In the genomic region with DNA sequence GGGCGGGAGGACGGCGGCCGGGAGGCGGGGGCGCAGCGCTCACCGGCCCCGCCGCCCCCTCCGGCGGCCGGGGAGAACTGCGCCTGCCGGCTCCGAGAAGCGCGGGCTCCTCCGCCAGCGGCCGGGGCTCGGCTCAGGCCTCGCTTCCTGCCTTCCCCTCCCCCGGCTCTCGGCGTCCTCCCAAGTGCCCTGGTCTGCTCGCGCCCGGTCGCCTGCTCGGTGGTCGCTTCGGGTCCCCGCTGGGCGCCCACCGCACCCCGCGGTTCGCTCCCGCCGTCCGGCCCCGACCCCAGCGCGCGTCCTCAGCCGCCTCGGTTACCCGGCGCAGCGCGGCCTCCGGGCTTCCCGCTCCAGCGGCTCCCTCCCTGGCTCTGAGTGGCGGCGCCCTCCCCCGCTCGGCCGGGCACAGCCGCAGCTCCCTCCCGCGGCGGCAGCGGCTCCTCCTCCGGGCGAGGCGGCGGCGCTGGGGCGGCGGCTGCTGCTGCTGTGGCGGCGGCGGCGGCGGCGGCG, we compare ENCODE assay signal across 9 cellular contexts. TPM values are rescaled to one million over a fixed set of nuclear protein-coding genes. Genes with fewer than 3 reads are reported as not detected.
DNase-seq lines count a peak whose midpoint lies in the region; ATAC-seq and TF ChIP-seq lines count a peak whose summit lies in the region.
"Had no signal": no experiment of that assay in that cellular context is flagged by ENCODE, and none has a peak within 500 bp of the region (broad histone marks: within the 10 kb centered on the region; RNA-seq: fewer than 3 reads in every experiment).

No MANE protein-coding gene starts in this region.

- H3K79me2 ChIP-seq in fibroblast of lung (ENCODE audit: control insufficient read depth, insufficient read depth, low read length) (peaks cover 33% of the 10 kb centered on the region), neural cell (replicated peaks; ENCODE audit: insufficient read depth, low read length) (peaks cover 29% of the 10 kb centered on the region)

- H2AFZ ChIP-seq in fibroblast of lung (ENCODE audit: low read length) (no peak overlapping the region), neural cell (ENCODE audit: low read depth, low read length) (no peak overlapping the region)

- TF ChIP-seq RAD21 in neural cell (conservative IDR thresholded peaks at IDR 0.05): peak; percentile 20

- no peaks in the 10 kb centered on the region for H3F3A ChIP-seq in neural cell (ENCODE audit: insufficient read depth, low read length, poor library complexity, severe bottlenecking)

- TF ChIP-seq EP300 in neural cell (conservative IDR thresholded peaks at IDR 0.05; ENCODE audit: poor library complexity, severe bottlenecking): peak; percentile 19

- H3K4me2 ChIP-seq in fibroblast of lung (ENCODE audit: extremely low read depth, insufficient read depth, low read length): no peak overlapping the region
- no peak overlapping the region for H3K4me2 ChIP-seq in neural cell (ENCODE audit: low read length)

- peak; percentile 31 for ATAC-seq in HG02981 (IDR thresholded peaks at IDR 0.05; ENCODE audit: unreplicated experiment)
- ATAC-seq in upper lobe of right lung: peak; percentile 65

- intact Hi-C loops in upper lobe of right lung (cut with DNase I): loop anchor here (5.0 kb wide), 1 partner anchor 103 kb away; the partner anchor contains the start of gene SLC25A39

- TF ChIP-seq CTCF in GM13976 (IDR thresholded peaks at IDR 0.05; ENCODE audit: borderline replicate concordance, control extremely low read depth, extremely low read depth, insufficient read depth, missing control alignments): peak; percentile 30
- peak in 1 of 2 donors; percentile 33 for TF ChIP-seq CTCF in fibroblast of lung (conservative IDR thresholded peaks at IDR 0.05 in 1 of 2, IDR thresholded peaks at IDR 0.05 in 1 of 2; ENCODE audit: low read depth in 1 of 2, low read length in 2 of 2)
- peak; percentile 61 for TF ChIP-seq CTCF in neural cell (IDR thresholded peaks at IDR 0.05; ENCODE audit: poor library complexity, severe bottlenecking)
- peak; percentile 44 for TF ChIP-seq CTCF in upper lobe of right lung (IDR thresholded peaks at IDR 0.05)

- peak overlapping the region; percentile 88 for H3K9ac ChIP-seq in fibroblast of lung (ENCODE audit: insufficient read depth, low read length)
- H3K9ac ChIP-seq in neural cell (ENCODE audit: low read length): peak overlapping the region; percentile 99

- H3K36me3 ChIP-seq in fibroblast of lung (ENCODE audit: control insufficient read depth, insufficient read depth, low read length) (peaks cover 19% of the 10 kb centered on the region), neural cell (ENCODE audit: insufficient read depth, low read length) (peaks cover 19% of the 10 kb centered on the region), upper lobe of right lung (peaks cover 30% of the 10 kb centered on the region)

- DNase-seq in AG08395 (ENCODE audit: low spot score) (peak; percentile 73), GM13976 (ENCODE audit: low spot score) (peak; percentile 83), NOMO-1 treated with dmso at 0.1 percent for 144 hours (lab: John Stamatoyannopoulos, UW; ENCODE audit: unreplicated experiment) (peak; percentile 39), activated T-cell treated with anti-CD3 and anti-CD28 coated beads for 48 hours (ENCODE audit: low read depth) (peak; percentile 74), fibroblast of lung (ENCODE audit: low read depth in 2 of 2) (peak; percentile 58 to 67), upper lobe of right lung (peak; percentile 88)

- in situ Hi-C loops in GM13976 (cut with MboI; ENCODE audit: low sequenced_read_pairs, unreplicated experiment): loop anchor here (25.0 kb wide), 1 partner anchor 293 kb away; the partner anchor contains the start of gene GPATCH8

- H3K27ac ChIP-seq in fibroblast of lung (ENCODE audit: insufficient read depth, low read length): peak overlapping the region; percentile 83
- peak overlapping the region; percentile 73 for H3K27ac ChIP-seq in neural cell (ENCODE audit: low read length)
- H3K27ac ChIP-seq in upper lobe of right lung: peak overlapping the region; percentile 97

- H3K4me3 ChIP-seq in fibroblast of lung (replicated peaks in 1 of 4; ENCODE audit: control extremely low read depth in 1 of 4, insufficient read depth in 1 of 4, low read depth in 3 of 4, low read length in 4 of 4) (peak overlapping the region in 2 of 4 experiments; percentile 65 to 92), neural cell (ENCODE audit: low read length) (peak overlapping the region; percentile 97), upper lobe of right lung (peak overlapping the region; percentile 98)

- H4K20me1 ChIP-seq in fibroblast of lung (ENCODE audit: control insufficient read depth, extremely low read depth, insufficient read depth, low read length) (no peaks in the 10 kb centered on the region), neural cell (ENCODE audit: insufficient read depth) (peaks cover 24% of the 10 kb centered on the region)

- H3K9me3 ChIP-seq in fibroblast of lung (ENCODE audit: control insufficient read depth, insufficient read depth, low read depth, low read length) (no peaks in the 10 kb centered on the region), neural cell (ENCODE audit: low read length) (no peaks in the 10 kb centered on the region), upper lobe of right lung (no peaks in the 10 kb centered on the region)

- H3K4me1 ChIP-seq in fibroblast of lung (ENCODE audit: control insufficient read depth, extremely low read depth, insufficient read depth, low read length): peaks cover 20% of the 10 kb centered on the region
- H3K4me1 ChIP-seq in upper lobe of right lung: peaks cover 30% of the 10 kb centered on the region

- H3K27me3 ChIP-seq in fibroblast of lung (ENCODE audit: control insufficient read depth, insufficient read depth, low read length) (no peaks in the 10 kb centered on the region), neural cell (ENCODE audit: insufficient read depth, low read depth, low read length) (no peaks in the 10 kb centered on the region), upper lobe of right lung (no peaks in the 10 kb centered on the region)

- no peaks in the 10 kb centered on the region for H3K9me2 ChIP-seq in neural cell (ENCODE audit: insufficient read depth, low read length)

TF ChIP-seq in neural cell, 6 proteins besides CTCF, POLR2A, EP300 and RAD21 (continues in another document):
- TF ChIP-seq SMC3 (conservative IDR thresholded peaks at IDR 0.05; ENCODE audit: poor library complexity): peak; percentile 29
- TF ChIP-seq TAF1 (IDR thresholded peaks at IDR 0.05; ENCODE audit: low read depth): no peak
- TF ChIP-seq MXI1 (conservative IDR thresholded peaks at IDR 0.05; ENCODE audit: poor library complexity, severe bottlenecking): peak; percentile 46
- TF ChIP-seq EZH2 (IDR thresholded peaks at IDR 0.05; ENCODE audit: borderline replicate concordance, insufficient read depth, low read length, poor library complexity, severe bottlenecking): no peak
- no peak for TF ChIP-seq REST (IDR thresholded peaks at IDR 0.05; ENCODE audit: borderline replicate concordance)

RNA-seq across cellular contexts. Expression of gene UBTF, which starts 0.3 kb away (rescaled TPM):
- 42.1 and 49.8 TPM in 2 replicates for total RNA-seq in fibroblast of lung
- polyA plus RNA-seq in fibroblast of lung: 25.1 and 34.3 TPM in 2 replicates
- 47.9 and 55.9 TPM in 2 replicates for polyA plus RNA-seq in fibroblast of lung (2012)
- 33.1 and 43.0 TPM in 2 replicates for polyA minus RNA-seq in fibroblast of lung (ENCODE audit: low replicate concordance)
- polyA plus RNA-seq in neural cell: 71.7 and 73.8 TPM in 2 replicates
- 105 and 112 TPM in 2 replicates for polyA minus RNA-seq in neural cell
- total RNA-seq in upper lobe of right lung: 62.6 TPM

RNA-seq across cellular contexts. Expression of gene ATXN7L3, which starts 19.5 kb away (rescaled TPM):
- total RNA-seq in fibroblast of lung (33.6 and 36.5 TPM in 2 replicates), upper lobe of right lung (65.0 TPM)
- polyA plus RNA-seq in fibroblast of lung (31.8 and 34.8 TPM in 2 replicates), neural cell (93.5 and 97.2 TPM in 2 replicates)
- polyA plus RNA-seq in fibroblast of lung (2012): 32.2 and 32.5 TPM in 2 replicates
- polyA minus RNA-seq in fibroblast of lung (ENCODE audit: low replicate concordance) (60.1 and 67.0 TPM in 2 replicates), neural cell (108 and 109 TPM in 2 replicates)

RNA-seq across cellular contexts. Expression of gene TMUB2, which starts 32.4 kb away (rescaled TPM):
- total RNA-seq in fibroblast of lung (36.2 and 45.4 TPM in 2 replicates), upper lobe of right lung (38.8 TPM)
- polyA plus RNA-seq in fibroblast of lung (33.1 and 37.3 TPM in 2 replicates), neural cell (59.9 and 77.4 TPM in 2 replicates)
- polyA plus RNA-seq in fibroblast of lung (2012): 28.1 and 31.8 TPM in 2 replicates
- polyA minus RNA-seq in fibroblast of lung (ENCODE audit: low replicate concordance) (40.5 and 47.1 TPM in 2 replicates), neural cell (30.2 and 31.2 TPM in 2 replicates)

RNA-seq across cellular contexts. Expression of gene ASB16, which starts 48.7 kb away (rescaled TPM):
- total RNA-seq in fibroblast of lung: under 0.01 and 0.17 TPM in 2 replicates
- 0.07 TPM in 1 of 2 replicates, not detected in the other for polyA plus RNA-seq in fibroblast of lung
- polyA plus RNA-seq in fibroblast of lung (2012): 0.48 and 0.63 TPM in 2 replicates
- polyA minus RNA-seq in fibroblast of lung (ENCODE audit: low replicate concordance): 1.1 and 1.5 TPM in 2 replicates
- not detected in 2 replicates for polyA plus RNA-seq in neural cell
- not detected in 2 replicates for polyA minus RNA-seq in neural cell
- not detected for total RNA-seq in upper lobe of right lung
- total RNA-seq: NCI-H460 had no signal

RNA-seq across cellular contexts. Expression of gene SLC4A1, which starts 48.8 kb away (rescaled TPM):
- total RNA-seq in fibroblast of lung (not detected in 2 replicates), upper lobe of right lung (0.43 TPM)
- polyA plus RNA-seq in fibroblast of lung (not detected in 2 replicates), neural cell (0.05 TPM in 1 of 2 replicates, not detected in the other)
- not detected in 2 replicates for polyA plus RNA-seq in fibroblast of lung (2012)
- polyA minus RNA-seq in fibroblast of lung (ENCODE audit: low replicate concordance) (not detected in 2 replicates), neural cell (not detected in 2 replicates)
- total RNA-seq: NCI-H460 had no signal
